ENCODE assay signal across 7 cellular contexts in the genomic region with DNA sequence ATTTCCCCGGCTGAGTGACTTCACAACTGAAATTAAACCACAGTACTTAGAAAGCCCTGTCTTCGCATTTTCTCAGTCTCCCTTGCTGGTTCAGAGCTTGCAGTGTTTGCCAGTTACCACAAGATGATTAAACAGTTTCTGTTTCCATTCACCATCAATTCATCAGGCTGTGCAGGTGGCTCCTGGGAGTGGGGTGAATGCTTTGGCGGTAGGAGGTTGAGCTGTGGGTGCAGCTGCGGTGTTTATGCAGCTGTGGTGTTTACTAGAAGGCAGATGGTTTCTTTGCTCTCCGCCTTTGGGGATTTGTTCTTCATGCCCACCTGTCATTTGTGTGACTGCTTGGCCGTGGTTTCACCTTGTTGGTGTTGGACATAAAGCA. TPM values are rescaled to one million over a fixed set of nuclear protein-coding genes. Genes with fewer than 3 reads are reported as not detected.
A peak's percentile ranks its signal among the peaks of the same experiment; 100 is the strongest.
DNase-seq lines count a peak whose midpoint lies in the region; ATAC-seq lines count a peak whose summit lies in the region.

No MANE protein-coding gene starts in this region.

- DNase-seq in NCI-H2171 (lab: John Stamatoyannopoulos, UW) (peak; percentile 83), middle frontal gyrus (ENCODE audit: extremely low spot score, low spot score) (no peak), amniotic stem cell (lab: John Stamatoyannopoulos, UW) (no peak)
- DNase-seq in stimulated activated CD4-positive, alpha-beta T cell treated with anti-CD3 and anti-CD28 coated beads, Interleukin-2, amount 100 ng/mL, for 24 hours = peak; percentile 70 to 72

- no peaks in the 10 kb centered on the region for H3K9me3 Mint-ChIP-seq in activated T-helper 17 cell treated with anti-CD3 and anti-CD28 coated beads, Interleukin-2, amount 50 U/mL, for 72 hours

- peak overlapping the region; percentile 36 for H3K27ac Mint-ChIP-seq in activated T-helper 17 cell treated with anti-CD3 and anti-CD28 coated beads, Interleukin-2, amount 50 U/mL, for 72 hours

- H3K4me1 Mint-ChIP-seq in activated T-helper 17 cell treated with anti-CD3 and anti-CD28 coated beads, Interleukin-2, amount 50 U/mL, for 72 hours = peaks cover 18% of the 10 kb centered on the region

- H3K36me3 Mint-ChIP-seq in activated T-helper 17 cell treated with anti-CD3 and anti-CD28 coated beads, Interleukin-2, amount 50 U/mL, for 72 hours (ENCODE audit: low read depth) = peaks cover 4% of the 10 kb centered on the region

- peaks cover 22% of the 10 kb centered on the region for H3K27me3 Mint-ChIP-seq in activated T-helper 17 cell treated with anti-CD3 and anti-CD28 coated beads, Interleukin-2, amount 50 U/mL, for 72 hours

- peak overlapping the region; percentile 53 for H3K4me3 Mint-ChIP-seq in activated T-helper 17 cell treated with anti-CD3 and anti-CD28 coated beads, Interleukin-2, amount 50 U/mL, for 72 hours

- ATAC-seq in GM19043 (IDR thresholded peaks at IDR 0.05; ENCODE audit: low read depth, unreplicated experiment) (peak; percentile 99), HG03039 (IDR thresholded peaks at IDR 0.05; ENCODE audit: unreplicated experiment) (peak; percentile 95)
- peak; percentile 99 for ATAC-seq in activated T-helper 17 cell treated with anti-CD3 and anti-CD28 coated beads, Interleukin-2, amount 50 U/mL, for 72 hours (replicated peaks)

RNA-seq across cellular contexts. Expression of a gene that starts 16.1 kb away (rescaled TPM):
- total RNA-seq in activated T-helper 17 cell treated with anti-CD3 and anti-CD28 coated beads, Interleukin-2, amount 50 U/mL, for 72 hours = under 1 TPM in 1 of 2 donors, not detected in 1; 0.34 TPM

Comparison
In these comparisons a context has a peak if more than half of its experiments do, and no peak if none do; other contexts are left out.
1. DNase-seq: peak in NCI-H2171 (single experiment) and stimulated activated CD4-positive, alpha-beta T cell treated with anti-CD3 and anti-CD28 coated beads, Interleukin-2, amount 100 ng/mL, for 24 hours (2 of 2); none in middle frontal gyrus (single experiment) and amniotic stem cell (single experiment).
2. Peak in every context shown above with its lines, with median percentiles within 50 percentile points of each other: ATAC-seq.